Comparison of ENCODE assay signal across 27 cellular contexts in genomic region chr16:65896448-65897153, GRCh38.
"Had no signal": no experiment of that assay in that cellular context is flagged by ENCODE, and none has a peak within 500 bp of the region (broad histone marks: within the 10 kb centered on the region; RNA-seq: fewer than 3 reads in every experiment).

No MANE protein-coding gene starts in this region.

- H3K4me1 Mint-ChIP-seq: activated CD4-positive, alpha-beta T cell treated with anti-CD3 and anti-CD28 coated beads, Interleukin-2, amount 10 ng/mL, durations not matched to agents 7 days and 5 days; activated T-helper 17 cell treated with anti-CD3 and anti-CD28 coated beads, Interleukin-2, amount 50 U/mL, for 72 hours had no signal

- H3K27me3 ChIP-seq: brain microvascular endothelial cell, gastrocnemius medialis had no signal

- H3K4me1 ChIP-seq: gastrocnemius medialis, heart left ventricle had no signal

- H3K27ac Mint-ChIP-seq: activated CD4-positive, alpha-beta T cell treated with anti-CD3 and anti-CD28 coated beads, Interleukin-2, amount 10 ng/mL, durations not matched to agents 7 days and 5 days; activated CD8-positive, alpha-beta T cell treated with anti-CD3 and anti-CD28 coated beads for 36 hours; activated naive CD8-positive, alpha-beta T cell; activated T-helper 17 cell treated with anti-CD3 and anti-CD28 coated beads, Interleukin-2, amount 50 U/mL, for 72 hours had no signal

- ATAC-seq: activated CD8-positive, alpha-beta T cell treated with anti-CD3 and anti-CD28 coated beads for 36 hours; activated T-cell treated with anti-CD3 and anti-CD28 coated beads, Interleukin-2, amount 50 U/mL, for 4 hours; activated T-helper 17 cell treated with anti-CD3 and anti-CD28 coated beads, Interleukin-2, amount 50 U/mL, for 72 hours; gastrocnemius medialis; heart left ventricle had no signal

- DNase-seq: activated CD4-positive, alpha-beta T cell treated with anti-CD3 and anti-CD28 coated beads for 1 hour; activated CD4-positive, alpha-beta T cell treated with anti-CD3 and anti-CD28 coated beads for 4 hours; activated CD4-positive, alpha-beta T cell treated with anti-CD3 and anti-CD28 coated beads, Interleukin-2, amount 10 ng/mL, durations not matched to agents 7 days and 5 days; activated CD4-positive, alpha-beta T cell treated with anti-CD3 and anti-CD28 coated beads, Interleukin-2, amount 50 U/mL, for 48 hours; activated CD4-positive, CD25-positive, alpha-beta regulatory T cell; activated CD8-positive, alpha-beta memory T cell treated with anti-CD3 and anti-CD28 coated beads for 24 hours; activated CD8-positive, alpha-beta T cell treated with anti-CD3 and anti-CD28 coated beads for 36 hours; activated effector memory CD4-positive, alpha-beta T cell treated with Interleukin-2 at 50 U/mL for 16 hours; activated gamma-delta T cell treated with Interleukin-2 at 50 U/mL for 16 hours; activated naive CD4-positive, alpha-beta T cell treated with anti-CD3 and anti-CD28 coated beads, Interleukin-2, amount 50 U/mL, for 16 hours; activated naive CD4-positive, alpha-beta T cell treated with Interleukin-2 at 50 U/mL for 16 hours; activated T-cell treated with anti-CD3 and anti-CD28 coated beads, Interleukin-2, amount 50 U/mL, for 4 hours; amniotic stem cell; anterior cingulate cortex; brain microvascular endothelial cell; caudate nucleus; cortex of kidney; dermis blood vessel endothelial cell; effector CD4-positive, alpha-beta T cell; foreskin fibroblast; gastrocnemius medialis; glutamatergic neuron; heart left ventricle; T-helper 2 cell had no signal

- H3K4me3 Mint-ChIP-seq: activated CD4-positive, alpha-beta T cell treated with anti-CD3 and anti-CD28 coated beads, Interleukin-2, amount 10 ng/mL, durations not matched to agents 7 days and 5 days; activated CD8-positive, alpha-beta T cell treated with anti-CD3 and anti-CD28 coated beads for 36 hours; activated naive CD8-positive, alpha-beta T cell; activated T-cell treated with anti-CD3 and anti-CD28 coated beads, Interleukin-2, amount 50 U/mL, for 4 hours; activated T-helper 17 cell treated with anti-CD3 and anti-CD28 coated beads, Interleukin-2, amount 50 U/mL, for 72 hours had no signal

- H3K27ac ChIP-seq: brain microvascular endothelial cell, epithelial cell of prostate, gastrocnemius medialis, heart left ventricle had no signal

- H3K27me3 Mint-ChIP-seq: activated CD4-positive, alpha-beta T cell treated with anti-CD3 and anti-CD28 coated beads, Interleukin-2, amount 10 ng/mL, durations not matched to agents 7 days and 5 days; activated CD8-positive, alpha-beta T cell treated with anti-CD3 and anti-CD28 coated beads for 36 hours had no signal

- H3K9me3 ChIP-seq: gastrocnemius medialis, heart left ventricle had no signal

- H3K9me3 Mint-ChIP-seq: activated CD4-positive, alpha-beta T cell treated with anti-CD3 and anti-CD28 coated beads, Interleukin-2, amount 10 ng/mL, durations not matched to agents 7 days and 5 days; activated CD8-positive, alpha-beta T cell treated with anti-CD3 and anti-CD28 coated beads for 36 hours; activated T-helper 17 cell treated with anti-CD3 and anti-CD28 coated beads, Interleukin-2, amount 50 U/mL, for 72 hours had no signal

- H3K4me3 ChIP-seq: gastrocnemius medialis, heart left ventricle had no signal

- H3K36me3 Mint-ChIP-seq: activated naive CD8-positive, alpha-beta T cell had no signal

- H3K36me3 ChIP-seq: brain microvascular endothelial cell, gastrocnemius medialis, heart left ventricle had no signal
